ENCODE assay signal across 1 cellular context in genomic region chrX:65723706-65724105, GRCh38.
TF ChIP-seq lines count a peak whose summit lies in the region.

No MANE protein-coding gene starts in this region.

TF ChIP-seq in GM12878, 131 proteins besides CTCF, POLR2A, EP300 and RAD21 (continued from another document and continues in another):
- TF ChIP-seq IRF3 (IDR thresholded peaks at IDR 0.05) (no peak), RAD51 (IDR thresholded peaks at IDR 0.05) (no peak), RCOR1 (conservative IDR thresholded peaks at IDR 0.05; ENCODE audit: low read depth, low read length) (no peak), KAT2A (conservative IDR thresholded peaks at IDR 0.05; ENCODE audit: control insufficient read depth, low read depth, low read length) (no peak), BHLHE40 (IDR thresholded peaks at IDR 0.05; ENCODE audit: borderline replicate concordance in 1 of 2, low read depth in 2 of 2, low read length in 1 of 2) (no peak), YBX1 (IDR thresholded peaks at IDR 0.05) (no peak), POLR2AphosphoS2 (IDR thresholded peaks at IDR 0.05; ENCODE audit: low read depth, low read length) (no peak), SMAD1 (IDR thresholded peaks at IDR 0.05; ENCODE audit: low read depth, partially characterized antibody) (no peak), PRDM15 (CRISPR knock-in tag; IDR thresholded peaks at IDR 0.05) (no peak), ATF7 (IDR thresholded peaks at IDR 0.05; ENCODE audit: low read depth) (peak; percentile 69), PAX5 (IDR thresholded peaks at IDR 0.05; ENCODE audit: borderline replicate concordance, low read depth, low read length) (no peak), SUPT20H (IDR thresholded peaks at IDR 0.05; ENCODE audit: borderline replicate concordance, control insufficient read depth, low read depth, low read length) (no peak), ZBTB4 (CRISPR knock-in tag; IDR thresholded peaks at IDR 0.05) (no peak), MAX (IDR thresholded peaks at IDR 0.05; ENCODE audit: low read depth, low read length) (no peak), E2F4 (IDR thresholded peaks at IDR 0.05; ENCODE audit: low read depth, low read length) (peak; percentile 73; the same call in 1 of the 2 replicates), NFIC (IDR thresholded peaks at IDR 0.05; ENCODE audit: low read depth, low read length) (peak; percentile 80), CHD1 (IDR thresholded peaks at IDR 0.05; ENCODE audit: low read depth, low read length) (no peak), RBBP5 (conservative IDR thresholded peaks at IDR 0.05) (no peak), ZNF622 (IDR thresholded peaks at IDR 0.05) (no peak), REST (IDR thresholded peaks at IDR 0.05; ENCODE audit: low read depth, low read length) (no peak), ETV6 (conservative IDR thresholded peaks at IDR 0.05 in 1 of 2, IDR thresholded peaks at IDR 0.05 in 1 of 2; ENCODE audit: borderline replicate concordance in 1 of 2, low read depth in 1 of 2) (peak in 1 of 2 experiments; percentile 97; a peak in 2 of 4 replicates), SIX5 (IDR thresholded peaks at IDR 0.05; ENCODE audit: low read depth, low read length, severe bottlenecking) (no peak), BRCA1 (IDR thresholded peaks at IDR 0.05; ENCODE audit: low read depth, low read length) (no peak), SREBF1 (IDR thresholded peaks at IDR 0.05; ENCODE audit: low read length) (no peak), NR2C2 (IDR thresholded peaks at IDR 0.05; ENCODE audit: borderline replicate concordance, control insufficient read depth, insufficient read length, low read depth) (no peak), ATF3 (IDR thresholded peaks at IDR 0.05; ENCODE audit: borderline replicate concordance, extremely low read depth, low read depth, low read length) (no peak), LARP7 (IDR thresholded peaks at IDR 0.05) (no peak), MYB (IDR thresholded peaks at IDR 0.05; ENCODE audit: borderline replicate concordance, low read depth, low read length) (no peak), TAF1 (IDR thresholded peaks at IDR 0.05; ENCODE audit: borderline replicate concordance, low read depth, low read length) (no peak), ZBTB11 (CRISPR knock-in tag; IDR thresholded peaks at IDR 0.05) (no peak), CUX1 (IDR thresholded peaks at IDR 0.05; ENCODE audit: insufficient replicate concordance, low read depth, low read length) (no peak), YY1 (IDR thresholded peaks at IDR 0.05; ENCODE audit: low read depth, low read length) (peak; percentile 69; the same call in 1 of the 2 replicates), ZBED1 (IDR thresholded peaks at IDR 0.05; ENCODE audit: borderline replicate concordance) (no peak), STAT3 (IDR thresholded peaks at IDR 0.05; ENCODE audit: low read depth, low read length) (no peak), TCF3 (IDR thresholded peaks at IDR 0.05; ENCODE audit: borderline replicate concordance, insufficient read depth, low read depth, low read length) (no peak), MXI1 (IDR thresholded peaks at IDR 0.05; ENCODE audit: low read depth, low read length) (no peak), CHD2 (IDR thresholded peaks at IDR 0.05; ENCODE audit: borderline replicate concordance, low read depth, low read length) (no peak)
